In genomic region chrX:70029790-70030189, GRCh38 we compare ENCODE assay signal across 15 cellular contexts. TPM values are rescaled to one million over a fixed set of nuclear protein-coding genes. Genes with fewer than 3 reads are reported as not detected.
"Had no signal": no experiment of that assay in that cellular context is flagged by ENCODE, and none has a peak within 500 bp of the region (broad histone marks: within the 10 kb centered on the region; RNA-seq: fewer than 3 reads in every experiment).

No MANE protein-coding gene starts in this region.

- H3K27ac Mint-ChIP-seq: natural killer cell treated with Interleukin-12 subunit alpha and Interleukin-12 subunit beta and Interleukin-15 and Interleukin-18, amount 100 ng/mL, for 72 hours; T-helper 1 cell treated with Interleukin-12 subunit alpha and Interleukin-12 subunit beta and Interleukin-4 antibody, amounts not matched to agents 30 μg/mL and 1 μg/mL, for 36 hours had no signal

- H3K27ac ChIP-seq: brain microvascular endothelial cell, coronary artery, neutrophil, pancreas, sigmoid colon had no signal

- H3K36me3 Mint-ChIP-seq: natural killer cell treated with Interleukin-12 subunit alpha and Interleukin-12 subunit beta and Interleukin-15 and Interleukin-18, amount 100 ng/mL, for 72 hours had no signal

- H3K9me3 Mint-ChIP-seq: activated T-cell treated with anti-CD3 and anti-CD28 coated beads, Interleukin-2, amount 50 U/mL, for 4 hours; central memory CD8-positive, alpha-beta T cell; natural killer cell treated with Interleukin-12 subunit alpha and Interleukin-12 subunit beta and Interleukin-15 and Interleukin-18, amount 100 ng/mL, for 72 hours; T-helper 1 cell treated with Interleukin-12 subunit alpha and Interleukin-12 subunit beta and Interleukin-4 antibody, amounts not matched to agents 30 μg/mL and 1 μg/mL, for 36 hours had no signal

- FAIRE-seq: endometrium, pancreas had no signal

- DNase-seq: activated CD8-positive, alpha-beta memory T cell treated with anti-CD3 and anti-CD28 coated beads, Interleukin-2, amount 50 U/mL, for 4 hours; aorta; sigmoid colon had no signal

- H3K9me3 ChIP-seq: neutrophil, pancreas, sigmoid colon had no signal

- H3K27me3 ChIP-seq: brain microvascular endothelial cell, neutrophil, sigmoid colon had no signal

- ATAC-seq: natural killer cell treated with Interleukin-12 subunit alpha and Interleukin-12 subunit beta and Interleukin-15 and Interleukin-18, amount 100 ng/mL, for 72 hours had no signal

- H3K27me3 Mint-ChIP-seq: central memory CD8-positive, alpha-beta T cell had no signal

- H3K4me3 ChIP-seq: coronary artery, pancreas, sigmoid colon had no signal

- H3K36me3 ChIP-seq: brain microvascular endothelial cell, neutrophil, pancreas, sigmoid colon had no signal

- H3K4me3 Mint-ChIP-seq: activated T-cell treated with anti-CD3 and anti-CD28 coated beads, Interleukin-2, amount 50 U/mL, for 4 hours; central memory CD8-positive, alpha-beta T cell; natural killer cell treated with Interleukin-12 subunit alpha and Interleukin-12 subunit beta and Interleukin-15 and Interleukin-18, amount 100 ng/mL, for 72 hours; T-helper 1 cell treated with Interleukin-12 subunit alpha and Interleukin-12 subunit beta and Interleukin-4 antibody, amounts not matched to agents 30 μg/mL and 1 μg/mL, for 36 hours had no signal

- H3K4me1 ChIP-seq: pancreas, sigmoid colon had no signal

RNA-seq across cellular contexts. Expression of gene AWAT2, which starts 19.9 kb away (rescaled TPM):
- total RNA-seq: activated T-cell treated with anti-CD3 and anti-CD28 coated beads, Interleukin-2, amount 50 U/mL, for 4 hours; aorta; natural killer cell treated with Interleukin-12 subunit alpha and Interleukin-12 subunit beta and Interleukin-15 and Interleukin-18, amount 100 ng/mL, for 72 hours; pancreas; sigmoid colon; ureter had no signal
- polyA plus RNA-seq: aorta, esophagus, pancreas had no signal

RNA-seq across cellular contexts. Expression of gene OTUD6A, which starts 32.5 kb away (rescaled TPM):
- total RNA-seq: activated T-cell treated with anti-CD3 and anti-CD28 coated beads, Interleukin-2, amount 50 U/mL, for 4 hours; aorta; lower leg skin; natural killer cell treated with Interleukin-12 subunit alpha and Interleukin-12 subunit beta and Interleukin-15 and Interleukin-18, amount 100 ng/mL, for 72 hours; pancreas; sigmoid colon; ureter had no signal
- polyA plus RNA-seq: aorta, esophagus, pancreas, sigmoid colon had no signal
